8 cellular contexts compared by ENCODE assay signal in genomic region chr19:49987159-49987698, GRCh38. TPM values are rescaled to one million over a fixed set of nuclear protein-coding genes. Genes with fewer than 3 reads are reported as not detected.
DNase-seq lines count a peak whose midpoint lies in the region; ATAC-seq, FAIRE-seq and TF ChIP-seq lines count a peak whose summit lies in the region.

No MANE protein-coding gene starts in this region.

- H2BK12ac ChIP-seq in trophoblast cell (ENCODE audit: low read length), result no peak overlapping the region

- H3K27ac Mint-ChIP-seq in activated naive CD4-positive, alpha-beta T cell treated with anti-CD3 and anti-CD28 coated beads, Interleukin-2, amount 10 ng/mL, durations not matched to agents 7 days and 5 days, result peak overlapping the region; percentile 24

- H2AK5ac ChIP-seq in trophoblast cell (ENCODE audit: low read length), result no peak overlapping the region

- no peak overlapping the region for H3K9ac ChIP-seq in trophoblast cell (ENCODE audit: low read length)

- H3K4me1 Mint-ChIP-seq in activated naive CD4-positive, alpha-beta T cell treated with anti-CD3 and anti-CD28 coated beads, Interleukin-2, amount 10 ng/mL, durations not matched to agents 7 days and 5 days, result no peaks in the 10 kb centered on the region

- no peaks in the 10 kb centered on the region for H3K79me1 ChIP-seq in trophoblast cell (ENCODE audit: low read length)

- H3K18ac ChIP-seq in trophoblast cell (ENCODE audit: low read length), result no peak overlapping the region

- no peak overlapping the region for H4K12ac ChIP-seq in trophoblast cell (ENCODE audit: low read depth, low read length)

- no peak overlapping the region for H2AFZ ChIP-seq in trophoblast cell (ENCODE audit: insufficient read depth, low read length, poor library complexity)

- no peaks in the 10 kb centered on the region for H3K27me3 ChIP-seq in trophoblast cell (ENCODE audit: insufficient read depth, low read length)
- H3K27me3 ChIP-seq in tibial nerve, result no peaks in the 10 kb centered on the region

- no peak overlapping the region for H3K14ac ChIP-seq in trophoblast cell (ENCODE audit: low read length)

- TF ChIP-seq EP300 in tibial nerve (IDR thresholded peaks at IDR 0.05), result peak in 1 of 2 donors; percentile 83

- peaks cover 44% of the 10 kb centered on the region for H3K36me3 Mint-ChIP-seq in activated naive CD4-positive, alpha-beta T cell treated with anti-CD3 and anti-CD28 coated beads, Interleukin-2, amount 10 ng/mL, durations not matched to agents 7 days and 5 days

- no peak overlapping the region for H4K8ac ChIP-seq in trophoblast cell (ENCODE audit: low read depth, low read length)

- CTCF ChIA-PET in activated naive CD4-positive, alpha-beta T cell treated with anti-CD3 and anti-CD28 coated beads, Interleukin-2, amount 10 ng/mL, durations not matched to agents 7 days and 5 days (lab: Charles Lee), result interaction anchor here (0.7 to 5.5 kb wide), 3 partner anchors 23 to 102 kb away, joined by 3 to 31 read pairs (median 3); no protein-coding TSS in a partner anchor

- H3K79me2 ChIP-seq in trophoblast cell (ENCODE audit: control insufficient read depth, insufficient read depth, low read length, poor library complexity), result no peaks in the 10 kb centered on the region

- no peaks in the 10 kb centered on the region for H3K27me3 Mint-ChIP-seq in activated naive CD4-positive, alpha-beta T cell treated with anti-CD3 and anti-CD28 coated beads, Interleukin-2, amount 10 ng/mL, durations not matched to agents 7 days and 5 days

- no peak overlapping the region for H2BK120ac ChIP-seq in trophoblast cell (ENCODE audit: insufficient read depth, low read length, poor library complexity)

- no peak overlapping the region for H2BK5ac ChIP-seq in trophoblast cell (ENCODE audit: low read depth, low read length, poor library complexity)

- H3K9me3 Mint-ChIP-seq in activated naive CD4-positive, alpha-beta T cell treated with anti-CD3 and anti-CD28 coated beads, Interleukin-2, amount 10 ng/mL, durations not matched to agents 7 days and 5 days, result peaks cover 4% of the 10 kb centered on the region

- H3K4me3 Mint-ChIP-seq in activated naive CD4-positive, alpha-beta T cell treated with anti-CD3 and anti-CD28 coated beads, Interleukin-2, amount 10 ng/mL, durations not matched to agents 7 days and 5 days, result no peak overlapping the region

- TF ChIP-seq POLR2A in H54 (IDR thresholded peaks at IDR 0.05; ENCODE audit: low read depth, low read length) (no peak), tibial nerve (IDR thresholded peaks at IDR 0.05) (no peak)

- H3K9me3 ChIP-seq in trophoblast cell (ENCODE audit: insufficient read depth, low read depth, low read length) (no peaks in the 10 kb centered on the region), tibial nerve (no peaks in the 10 kb centered on the region)

- H3K36me3 ChIP-seq in trophoblast cell (ENCODE audit: control insufficient read depth in 1 of 2, insufficient read depth in 2 of 2, low read length in 2 of 2) (peaks cover 25 to 37% of the 10 kb centered on the region in 2 experiments), tibial nerve (peaks cover 3 to 96% (median 13%) of the 10 kb centered on the region in 3 donors)

- peak in 2 of 5 experiments; percentile 49 to 50 for TF ChIP-seq CTCF in tibial nerve (IDR thresholded peaks at IDR 0.05)

- no peak overlapping the region for H3K4ac ChIP-seq in trophoblast cell (ENCODE audit: low read depth, low read length)

- peak; percentile 46 for DNase-seq in H54 (ENCODE audit: insufficient read length, low spot score)
- peak; percentile 42 for DNase-seq in SK-N-DZ (ENCODE audit: low spot score)
- peak; percentile 94 for DNase-seq in activated naive CD4-positive, alpha-beta T cell treated with anti-CD3 and anti-CD28 coated beads, Interleukin-2, amount 10 ng/mL, durations not matched to agents 7 days and 5 days
- peak; percentile 79 for DNase-seq in glomerular endothelial cell (ENCODE audit: extremely low read depth, low read depth, low spot score)
- DNase-seq in trophoblast cell, result peak; percentile 93 to 98
- DNase-seq in tibial nerve (ENCODE audit: low spot score in 2 of 2), result peak; percentile 77 to 91
- DNase-seq in epidermal melanocyte (ENCODE audit: insufficient read length, low spot score), result no peak

- no peak overlapping the region for H4K91ac ChIP-seq in trophoblast cell (ENCODE audit: low read depth, low read length)

- no peak overlapping the region for H3K27ac ChIP-seq in trophoblast cell (ENCODE audit: low read depth, low read length)
- H3K27ac ChIP-seq in tibial nerve, result no peak overlapping the region

- no peak overlapping the region for H3K4me2 ChIP-seq in trophoblast cell (ENCODE audit: low read length)

- no CpG with 5 or more reads among the region's 9 CpGs for WGBS in trophoblast cell (ENCODE audit: extremely low coverage, insufficient coverage, insufficient read length)
- 15 to 17% methylated on average over 9 of the region's 9 CpGs for WGBS in tibial nerve, 2 donors

- H3K23ac ChIP-seq in trophoblast cell (ENCODE audit: low read length), result no peak overlapping the region

- no peak overlapping the region for H3K4me3 ChIP-seq in trophoblast cell (ENCODE audit: low read depth, low read length)
- H3K4me3 ChIP-seq in tibial nerve, result no peak overlapping the region

- ATAC-seq in GM18517 (IDR thresholded peaks at IDR 0.05; ENCODE audit: unreplicated experiment), result no peak

- H3K4me1 ChIP-seq in trophoblast cell (ENCODE audit: control insufficient read depth in 1 of 2, insufficient read depth in 2 of 2, low read length in 2 of 2) (no peaks in the 10 kb centered on the region), tibial nerve (peaks cover 0 to 3% (median 0%) of the 10 kb centered on the region in 4 donors)

- FAIRE-seq in H54 (lab: Jason Lieb, UNC), result no peak

RNA-seq across cellular contexts. Expression of gene SIGLEC11, which starts 26.3 kb away (rescaled TPM):
- polyA plus RNA-seq in SK-N-DZ (2014; cell fraction: cytosol; rRNA removed), result not detected in 2 replicates
- polyA plus RNA-seq in SK-N-DZ (2014; cell fraction: nucleus; rRNA removed), result not detected in 2 replicates
- total RNA-seq in glomerular endothelial cell (0.06 TPM in 1 of 2 replicates, not detected in the other), tibial nerve (1 to 10 TPM; 2.6 to 7.5 (median 4.3) TPM)
- not detected in 2 replicates for polyA plus RNA-seq in trophoblast cell (2013)

RNA-seq across cellular contexts. Expression of gene VRK3, which starts 37.9 kb away (rescaled TPM):
- polyA plus RNA-seq in SK-N-DZ (2014; cell fraction: cytosol; rRNA removed), result 10.6 and 12.8 TPM in 2 replicates
- 11.9 and 13.9 TPM in 2 replicates for polyA plus RNA-seq in SK-N-DZ (2014; cell fraction: nucleus; rRNA removed)
- total RNA-seq in glomerular endothelial cell, result 26.4 and 36.6 TPM in 2 replicates
- 33.5 and 35.8 TPM in 2 replicates for polyA plus RNA-seq in trophoblast cell (2013)
- total RNA-seq in tibial nerve, result 10 to 100 TPM; 25.7 to 51.3 (median 30.1) TPM

RNA-seq across cellular contexts. Expression of gene ZNF473, which starts 38.6 kb away (rescaled TPM):
- 9.0 and 11.9 TPM in 2 replicates for polyA plus RNA-seq in SK-N-DZ (2014; cell fraction: cytosol; rRNA removed)
- polyA plus RNA-seq in SK-N-DZ (2014; cell fraction: nucleus; rRNA removed), result 7.9 and 10.6 TPM in 2 replicates
- total RNA-seq in glomerular endothelial cell (6.3 and 9.4 TPM in 2 replicates), tibial nerve (10 to 100 TPM in 2 of 4 donors, 1 to 10 TPM in 2; 8.2 to 25.5 (median 14.3) TPM)
- 7.5 and 8.0 TPM in 2 replicates for polyA plus RNA-seq in trophoblast cell (2013)

RNA-seq across cellular contexts. Expression of gene NUP62, which starts 57.9 kb away (rescaled TPM):
- 61.4 and 63.4 TPM in 2 replicates for polyA plus RNA-seq in SK-N-DZ (2014; cell fraction: cytosol; rRNA removed)
- 19.8 and 22.5 TPM in 2 replicates for polyA plus RNA-seq in SK-N-DZ (2014; cell fraction: nucleus; rRNA removed)
- total RNA-seq in glomerular endothelial cell, result 56.9 and 73.3 TPM in 2 replicates
- polyA plus RNA-seq in trophoblast cell (2013), result 57.3 and 59.2 TPM in 2 replicates
- 10 to 100 TPM; 32.8 to 43.5 (median 38.7) TPM for total RNA-seq in tibial nerve

RNA-seq across cellular contexts. Expression of gene ATF5, which starts 58.2 kb away (rescaled TPM):
- polyA plus RNA-seq in SK-N-DZ (2014; cell fraction: cytosol; rRNA removed), result 1.9 and 3.8 TPM in 2 replicates
- polyA plus RNA-seq in SK-N-DZ (2014; cell fraction: nucleus; rRNA removed), result 1.3 and 3.4 TPM in 2 replicates
- 24.4 and 30.0 TPM in 2 replicates for total RNA-seq in glomerular endothelial cell
- polyA plus RNA-seq in trophoblast cell (2013), result 17.8 and 18.2 TPM in 2 replicates
- total RNA-seq in tibial nerve, result 10 to 100 TPM; 12.6 to 19.0 (median 14.8) TPM
